In genomic region chr10:114511875-114512274, GRCh38 we compare ENCODE assay signal across 16 cellular contexts.
DNase-seq lines count a peak whose midpoint lies in the region; ATAC-seq and TF ChIP-seq lines count a peak whose summit lies in the region.
"Had no signal": no experiment of that assay in that cellular context is flagged by ENCODE, and none has a peak within 500 bp of the region (broad histone marks: within the 10 kb centered on the region; RNA-seq: fewer than 3 reads in every experiment).

No MANE protein-coding gene starts in this region.

- CTCF ChIA-PET in activated naive CD4-positive, alpha-beta T cell treated with anti-CD3 and anti-CD28 coated beads for 36 hours (lab: Charles Lee): no interaction called here

- H3K4me3 Mint-ChIP-seq in activated naive CD4-positive, alpha-beta T cell treated with anti-CD3 and anti-CD28 coated beads for 36 hours: peak overlapping the region; percentile 74
- no peak overlapping the region for H3K4me3 Mint-ChIP-seq in activated naive CD8-positive, alpha-beta T cell treated with anti-CD3 and anti-CD28 coated beads, Interleukin-2, amount 10 ng/mL, durations not matched to agents 7 days and 5 days
- peak overlapping the region; percentile 77 to 92 (median 86) for H3K4me3 Mint-ChIP-seq in naive thymus-derived CD8-positive, alpha-beta T cell
- H3K4me3 Mint-ChIP-seq: H9 had no signal

- no peak for TF ChIP-seq CTCF in lower leg skin (IDR thresholded peaks at IDR 0.05)

- no peak for ATAC-seq in activated naive CD8-positive, alpha-beta T cell treated with anti-CD3 and anti-CD28 coated beads, Interleukin-2, amount 10 ng/mL, durations not matched to agents 7 days and 5 days (ENCODE audit: low read depth)
- ATAC-seq in naive thymus-derived CD8-positive, alpha-beta T cell: no peak
- ATAC-seq: A549 had no signal

- H3K36me3 Mint-ChIP-seq in activated naive CD4-positive, alpha-beta T cell treated with anti-CD3 and anti-CD28 coated beads for 36 hours (ENCODE audit: low read depth): peaks cover 8% of the 10 kb centered on the region
- peaks cover 29% of the 10 kb centered on the region for H3K36me3 Mint-ChIP-seq in activated naive CD8-positive, alpha-beta T cell treated with anti-CD3 and anti-CD28 coated beads, Interleukin-2, amount 10 ng/mL, durations not matched to agents 7 days and 5 days
- H3K36me3 Mint-ChIP-seq in naive thymus-derived CD8-positive, alpha-beta T cell: peaks cover 5 to 34% (median 17%) of the 10 kb centered on the region in 3 donors

- in situ Hi-C loops in G401 (cut with HindIII; ENCODE audit: low sequenced_read_pairs): no loop called here

- H3K9me3 Mint-ChIP-seq in activated naive CD4-positive, alpha-beta T cell treated with anti-CD3 and anti-CD28 coated beads for 36 hours: no peaks in the 10 kb centered on the region
- peaks cover 3% of the 10 kb centered on the region for H3K9me3 Mint-ChIP-seq in activated naive CD8-positive, alpha-beta T cell treated with anti-CD3 and anti-CD28 coated beads, Interleukin-2, amount 10 ng/mL, durations not matched to agents 7 days and 5 days
- peaks cover 0 to 10% (median 0%) of the 10 kb centered on the region in 9 donors for H3K9me3 Mint-ChIP-seq in naive thymus-derived CD8-positive, alpha-beta T cell
- H3K9me3 Mint-ChIP-seq: H9 had no signal

- intact Hi-C loops in activated naive CD4-positive, alpha-beta T cell treated with anti-CD3 and anti-CD28 coated beads for 36 hours (cut with micrococcal nuclease): no loop called here
- intact Hi-C loops in lower leg skin (cut with DNase I; ENCODE audit: low total_unique reads): no loop called here

- WGBS in lower leg skin, 2 donors: 84 to 90% methylated on average over 4 of the region's 4 CpGs

- H3K4me3 ChIP-seq in lower leg skin (ENCODE audit: low read depth, poor library complexity, severe bottlenecking): no peak overlapping the region
- H3K4me3 ChIP-seq: A549 had no signal

- no peak for DNase-seq in activated naive CD4-positive, alpha-beta T cell treated with anti-CD3 and anti-CD28 coated beads for 36 hours
- no peak for DNase-seq in activated naive CD4-positive, alpha-beta T cell (lab: John Stamatoyannopoulos, UW)
- DNase-seq in G401 (ENCODE audit: low spot score) (peak; percentile 83), AG20443 (ENCODE audit: low spot score) (no peak), lower leg skin (ENCODE audit: low spot score in 2 of 2) (no peak), SIG-M5 treated with dmso at 0.1 percent for 504 hours (lab: John Stamatoyannopoulos, UW; ENCODE audit: unreplicated experiment) (no peak)
- DNase-seq in activated naive CD8-positive, alpha-beta T cell treated with anti-CD3 and anti-CD28 coated beads, Interleukin-2, amount 10 ng/mL, durations not matched to agents 7 days and 5 days: no peak
- no peak for DNase-seq in naive thymus-derived CD8-positive, alpha-beta T cell
- DNase-seq: Caco-2, H9, NCI-H1048, NCI-H1436 treated with DMSO at 0.1 percent for 48 hours, NCI-H2029 treated with DMSO at 0.1 percent for 48 hours, NCI-H510A, NCI-H774 had no signal

- peak overlapping the region; percentile 85 for H3K27ac Mint-ChIP-seq in activated naive CD4-positive, alpha-beta T cell treated with anti-CD3 and anti-CD28 coated beads for 36 hours
- H3K27ac Mint-ChIP-seq in activated naive CD8-positive, alpha-beta T cell treated with anti-CD3 and anti-CD28 coated beads, Interleukin-2, amount 10 ng/mL, durations not matched to agents 7 days and 5 days: peak overlapping the region; percentile 87
- peak overlapping the region; percentile 94 to 99 (median 98) for H3K27ac Mint-ChIP-seq in naive thymus-derived CD8-positive, alpha-beta T cell

- TF ChIP-seq POLR2A in lower leg skin (IDR thresholded peaks at IDR 0.05): no peak

- POLR2A ChIA-PET in activated naive CD8-positive, alpha-beta T cell treated with anti-CD3 and anti-CD28 coated beads, Interleukin-2, amount 10 ng/mL, durations not matched to agents 7 days and 5 days (lab: Charles Lee): no interaction called here
- POLR2A ChIA-PET in naive thymus-derived CD8-positive, alpha-beta T cell (lab: Charles Lee): interaction anchor here (3.2 to 7.1 kb wide), 2 partner anchors 13 kb away, joined by 39 to 164 read pairs; no protein-coding TSS in a partner anchor

- no peaks in the 10 kb centered on the region for H3K27me3 Mint-ChIP-seq in activated naive CD4-positive, alpha-beta T cell treated with anti-CD3 and anti-CD28 coated beads for 36 hours (ENCODE audit: low read depth)
- no peaks in the 10 kb centered on the region for H3K27me3 Mint-ChIP-seq in activated naive CD8-positive, alpha-beta T cell treated with anti-CD3 and anti-CD28 coated beads, Interleukin-2, amount 10 ng/mL, durations not matched to agents 7 days and 5 days
- H3K27me3 Mint-ChIP-seq in naive thymus-derived CD8-positive, alpha-beta T cell: no peaks in the 10 kb centered on the region

- peaks cover 85% of the 10 kb centered on the region for H3K4me1 Mint-ChIP-seq in activated naive CD4-positive, alpha-beta T cell treated with anti-CD3 and anti-CD28 coated beads for 36 hours (ENCODE audit: low read depth)
- peaks cover 70% of the 10 kb centered on the region for H3K4me1 Mint-ChIP-seq in activated naive CD8-positive, alpha-beta T cell treated with anti-CD3 and anti-CD28 coated beads, Interleukin-2, amount 10 ng/mL, durations not matched to agents 7 days and 5 days
- H3K4me1 Mint-ChIP-seq in naive thymus-derived CD8-positive, alpha-beta T cell: peaks cover 50 to 95% (median 93%) of the 10 kb centered on the region in 4 donors
